ENCODE assay signal across 8 cellular contexts in genomic region chr2:207767461-207768167, GRCh38. TPM values are rescaled to one million over a fixed set of nuclear protein-coding genes. Genes with fewer than 3 reads are reported as not detected.
DNase-seq lines count a peak whose midpoint lies in the region; ATAC-seq and TF ChIP-seq lines count a peak whose summit lies in the region.

No MANE protein-coding gene starts in this region.

- TF ChIP-seq CTCF in AG04450 (IDR thresholded peaks at IDR 0.05; ENCODE audit: low read depth, low read length) (peak; percentile 33), astrocyte of the cerebellum (IDR thresholded peaks at IDR 0.05; ENCODE audit: low read depth, low read length, missing control alignments) (peak; percentile 28)

- no peak for DNase-seq in AG04450 (ENCODE audit: low read depth, low spot score)
- peak; percentile 88 for DNase-seq in HT-29 (ENCODE audit: low spot score)
- DNase-seq in astrocyte of the cerebellum (ENCODE audit: low read depth) = no peak
- peak; percentile 69 for DNase-seq in islet precursor cell
- DNase-seq in stimulated activated CD8-positive, alpha-beta memory T cell treated with anti-CD3 and anti-CD28 coated beads, Interleukin-4, amount 100 ng/mL, for 48 hours = peak; percentile 30
- DNase-seq in epidermal melanocyte (ENCODE audit: insufficient read length, low spot score) = no peak

- peaks cover 9% of the 10 kb centered on the region for H3K27me3 ChIP-seq in AG04450 (ENCODE audit: control insufficient read depth, insufficient read depth, low read length)

- in situ Hi-C loops in astrocyte of the cerebellum (cut with HindIII; ENCODE audit: low sequenced_read_pairs) = no loop called here

- ATAC-seq in GM19395 (IDR thresholded peaks at IDR 0.05; ENCODE audit: unreplicated experiment) (no peak), GM19397 (IDR thresholded peaks at IDR 0.05; ENCODE audit: unreplicated experiment) (no peak)

- no peaks in the 10 kb centered on the region; the same call in 1 of the 2 replicates for H3K9me3 ChIP-seq in AG04450 (ENCODE audit: control insufficient read depth, insufficient read depth, low read length)

- CTCF ChIA-PET in AG04450 (lab: Charles Lee) = interaction anchor here (2.2 to 3.8 kb wide), 3 partner anchors 22 to 304 kb away, joined by 6 to 31 read pairs (median 13); no protein-coding TSS in a partner anchor

- no peak overlapping the region for H3K27ac ChIP-seq in AG04450 (ENCODE audit: low read depth, low read length)

- POLR2A ChIA-PET in AG04450 (lab: Yijun Ruan, JAX) = no interaction called here

- H3K4me3 ChIP-seq in AG04450 (ENCODE audit: low read depth, low read length) = no peak overlapping the region
- H3K4me3 ChIP-seq in astrocyte of the cerebellum (ENCODE audit: low read depth, low read length) = peak overlapping the region; percentile 73

RNA-seq across cellular contexts. Expression of gene FZD5, which starts 2.1 kb away (rescaled TPM):
- polyA plus RNA-seq in AG04450 (2011; rRNA removed) = 0.09 and 0.11 TPM in 2 replicates
- polyA minus RNA-seq in AG04450 (2011; rRNA and poly(A)+ RNA removed) = 0.13 and 0.18 TPM in 2 replicates
- total RNA-seq in HT-29 (2014; rRNA removed; shearing (Covaris generic)) = 24.0 and 29.2 TPM in 2 replicates

RNA-seq across cellular contexts. Expression of gene CCNYL1, which starts 56.2 kb away (rescaled TPM):
- polyA plus RNA-seq in AG04450 (2011; rRNA removed) = 15.7 and 20.5 TPM in 2 replicates
- polyA minus RNA-seq in AG04450 (2011; rRNA and poly(A)+ RNA removed) = 8.8 and 12.8 TPM in 2 replicates
- 3.2 and 4.7 TPM in 2 replicates for total RNA-seq in HT-29 (2014; rRNA removed; shearing (Covaris generic))

Comparison
In these comparisons a context has a peak if more than half of its experiments do, and no peak if none do; other contexts are left out.
1. DNase-seq: peak in HT-29 (single experiment), islet precursor cell (single experiment) and stimulated activated CD8-positive, alpha-beta memory T cell treated with anti-CD3 and anti-CD28 coated beads, Interleukin-4, amount 100 ng/mL, for 48 hours (single experiment); none in AG04450 (single experiment), astrocyte of the cerebellum (single experiment) and epidermal melanocyte (single experiment).